In genomic region chr15:77060560-77060959, GRCh38 we compare ENCODE assay signal across 12 cellular contexts. TPM values are rescaled to one million over a fixed set of nuclear protein-coding genes. Genes with fewer than 3 reads are reported as not detected.
DNase-seq lines count a peak whose midpoint lies in the region; ATAC-seq, FAIRE-seq and TF ChIP-seq lines count a peak whose summit lies in the region.
"Had no signal": no experiment of that assay in that cellular context is flagged by ENCODE, and none has a peak within 500 bp of the region (broad histone marks: within the 10 kb centered on the region; RNA-seq: fewer than 3 reads in every experiment).

No MANE protein-coding gene starts in this region.

- H3K36me3 ChIP-seq in KMS-11 (ENCODE audit: insufficient read depth) (no peaks in the 10 kb centered on the region), brain microvascular endothelial cell (replicated peaks) (no peaks in the 10 kb centered on the region)
- no peaks in the 10 kb centered on the region for H3K36me3 ChIP-seq in CD4-positive, alpha-beta memory T cell (ENCODE audit: insufficient read depth, low read length)

- H3K27ac Mint-ChIP-seq in T-helper 2 cell treated with Interferon-gamma antibody and Interleukin-4, amounts not matched to agents 5 μg/mL and 100 μg/mL, for 36 hours, result no peak overlapping the region
- H3K27ac Mint-ChIP-seq in CD4-positive, alpha-beta memory T cell, result no peak overlapping the region

- peak overlapping the region; percentile 60 for H3K9ac ChIP-seq in KMS-11

- H3K36me3 Mint-ChIP-seq in T-helper 2 cell treated with Interferon-gamma antibody and Interleukin-4, amounts not matched to agents 5 μg/mL and 100 μg/mL, for 36 hours (ENCODE audit: low read depth), result no peaks in the 10 kb centered on the region
- no peaks in the 10 kb centered on the region for H3K36me3 Mint-ChIP-seq in CD4-positive, alpha-beta memory T cell

- intact Hi-C loops in right cardiac atrium (cut with DNase I), result no loop called here
- intact Hi-C loops in CD4-positive, alpha-beta memory T cell (cut with micrococcal nuclease), result no loop called here

- no peaks in the 10 kb centered on the region for H4K20me1 ChIP-seq in KMS-11 (ENCODE audit: insufficient read depth)

- no peak for FAIRE-seq in GM12892 (lab: Jason Lieb, UNC)
- FAIRE-seq: kidney had no signal

- H3K27ac ChIP-seq in KMS-11 (peak overlapping the region; percentile 90), brain microvascular endothelial cell (no peak overlapping the region), right cardiac atrium (ENCODE audit: low read length) (no peak overlapping the region)
- H3K27ac ChIP-seq in CD4-positive, alpha-beta memory T cell (ENCODE audit: low read depth, low read length), result no peak overlapping the region

- TF ChIP-seq CTCF in KMS-11 (conservative IDR thresholded peaks at IDR 0.05; ENCODE audit: low read depth, low read length) (no peak), brain microvascular endothelial cell (IDR thresholded peaks at IDR 0.05; ENCODE audit: low read depth, low read length, missing control alignments) (no peak)

- peaks cover 17% of the 10 kb centered on the region for H3K4me1 Mint-ChIP-seq in T-helper 2 cell treated with Interferon-gamma antibody and Interleukin-4, amounts not matched to agents 5 μg/mL and 100 μg/mL, for 36 hours (ENCODE audit: low read depth)
- peaks cover 0 to 9% (median 5%) of the 10 kb centered on the region in 4 donors for H3K4me1 Mint-ChIP-seq in CD4-positive, alpha-beta memory T cell

- H3K4me3 ChIP-seq in KMS-11 (IDR thresholded peaks at IDR 0.05; ENCODE audit: insufficient read depth, low read depth, low read length) (no peak overlapping the region), brain microvascular endothelial cell (ENCODE audit: low read depth, low read length) (no peak overlapping the region), right cardiac atrium (ENCODE audit: low read length) (no peak overlapping the region)
- H3K4me3 ChIP-seq in CD4-positive, alpha-beta memory T cell (ENCODE audit: low read length in 2 of 2), result no peak overlapping the region

- H2AFZ ChIP-seq in KMS-11 (ENCODE audit: low read depth), result no peak overlapping the region

- TF ChIP-seq POLR2A in GM12892 (IDR thresholded peaks at IDR 0.05; ENCODE audit: low read depth, low read length), result no peak

- H3K9me3 ChIP-seq in right cardiac atrium (ENCODE audit: control insufficient read depth, low read length), result no peaks in the 10 kb centered on the region
- H3K9me3 ChIP-seq in CD4-positive, alpha-beta memory T cell (ENCODE audit: control insufficient read depth in 1 of 2, low read length in 2 of 2), result no peaks in the 10 kb centered on the region

- no peaks in the 10 kb centered on the region for H3K27me3 Mint-ChIP-seq in T-helper 2 cell treated with Interferon-gamma antibody and Interleukin-4, amounts not matched to agents 5 μg/mL and 100 μg/mL, for 36 hours (ENCODE audit: low read depth)
- H3K27me3 Mint-ChIP-seq in CD4-positive, alpha-beta memory T cell, result no peaks in the 10 kb centered on the region

- H3K79me2 ChIP-seq in KMS-11 (ENCODE audit: insufficient read depth, low read depth), result peaks cover 97% of the 10 kb centered on the region

- H3K4me1 ChIP-seq in KMS-11 (ENCODE audit: low read depth, poor library complexity, severe bottlenecking) (peaks cover 90% of the 10 kb centered on the region), right cardiac atrium (ENCODE audit: control insufficient read depth, insufficient read depth, low read length) (peaks cover 11% of the 10 kb centered on the region)
- H3K4me1 ChIP-seq in CD4-positive, alpha-beta memory T cell (ENCODE audit: insufficient read depth, low read length), result no peaks in the 10 kb centered on the region

- ATAC-seq in right cardiac atrium, result peak; percentile 82 to 86

- peak overlapping the region; percentile 85 for H3K4me2 ChIP-seq in KMS-11

- CTCF ChIA-PET in CD4-positive, alpha-beta memory T cell (lab: Charles Lee; ENCODE audit: partially characterized antibody), result interaction anchor here (1.1 kb wide), 1 partner anchor 87 kb away, joined by 3 read pairs; no protein-coding TSS in a partner anchor

- POLR2A ChIA-PET in CD4-positive, alpha-beta memory T cell (lab: Charles Lee; ENCODE audit: partially characterized antibody), result interaction anchor here (0.8 to 4.5 kb wide), 4 partner anchors 10 to 64 kb away, joined by 3 to 14 read pairs (median 4); no protein-coding TSS in a partner anchor

- H3K27me3 ChIP-seq in KMS-11 (ENCODE audit: insufficient read depth, low read depth) (no peaks in the 10 kb centered on the region), brain microvascular endothelial cell (replicated peaks) (no peaks in the 10 kb centered on the region), right cardiac atrium (ENCODE audit: control insufficient read depth, insufficient read depth) (no peaks in the 10 kb centered on the region)
- no peaks in the 10 kb centered on the region for H3K27me3 ChIP-seq in CD4-positive, alpha-beta memory T cell (ENCODE audit: insufficient read depth, low read length)

- DNase-seq in brain microvascular endothelial cell (peak; percentile 14), right cardiac atrium (peak in 2 of 3 donors; percentile 53 to 57), superior temporal gyrus (ENCODE audit: extremely low spot score) (peak; percentile 76), NCI-H2081 treated with DMSO at 0.1 percent for 48 hours (lab: John Stamatoyannopoulos, UW) (no peak), GM12892 (ENCODE audit: insufficient read length) (no peak)
- no peak for DNase-seq in T-helper 2 cell treated with Interferon-gamma antibody and Interleukin-4, amounts not matched to agents 5 μg/mL and 100 μg/mL, for 36 hours (ENCODE audit: low spot score)
- no peak for DNase-seq in CD4-positive, alpha-beta memory T cell
- DNase-seq: activated CD4-positive, alpha-beta T cell treated with anti-CD3 and anti-CD28 coated beads for 1 hour; activated gamma-delta T cell treated with Interleukin-2 at 50 U/mL for 16 hours; kidney; NCI-H1417 had no signal

- H3K9me3 Mint-ChIP-seq in T-helper 2 cell treated with Interferon-gamma antibody and Interleukin-4, amounts not matched to agents 5 μg/mL and 100 μg/mL, for 36 hours, result no peaks in the 10 kb centered on the region
- no peaks in the 10 kb centered on the region for H3K9me3 Mint-ChIP-seq in CD4-positive, alpha-beta memory T cell

- in situ Hi-C loops in brain microvascular endothelial cell (cut with HindIII; ENCODE audit: low pct_ligation_motif_present, low sequenced_read_pairs), result no loop called here

- H3K4me3 Mint-ChIP-seq in T-helper 2 cell treated with Interferon-gamma antibody and Interleukin-4, amounts not matched to agents 5 μg/mL and 100 μg/mL, for 36 hours, result no peak overlapping the region
- H3K4me3 Mint-ChIP-seq in CD4-positive, alpha-beta memory T cell, result no peak overlapping the region

RNA-seq across cellular contexts. Expression of gene TSPAN3, which starts 10.3 kb away (rescaled TPM):
- total RNA-seq in right cardiac atrium, result 100 to 1,000 TPM; 124 to 135 (median 127) TPM
- 129 TPM for polyA plus RNA-seq in right cardiac atrium
- total RNA-seq in CD4-positive, alpha-beta memory T cell, result 10 to 100 TPM; 13.3 to 14.3 TPM
- 10 to 100 TPM; 35.7 to 35.9 TPM for polyA plus RNA-seq in CD4-positive, alpha-beta memory T cell
- polyA plus RNA-seq in GM12892 (2012; ENCODE audit: missing spikeins), result 42.1 TPM

Comparison
In these comparisons a context has a peak if more than half of its experiments do, and no peak if none do; other contexts are left out.
1. DNase-seq: peak in brain microvascular endothelial cell (single experiment), right cardiac atrium (2 of 3) and superior temporal gyrus (single experiment); none in T-helper 2 cell treated with Interferon-gamma antibody and Interleukin-4, amounts not matched to agents 5 μg/mL and 100 μg/mL, for 36 hours (single experiment), NCI-H2081 treated with DMSO at 0.1 percent for 48 hours (single experiment), CD4-positive, alpha-beta memory T cell (0 of 5) and GM12892 (single experiment).
2. RNA of gene TSPAN3, which starts 10.3 kb away (total RNA-seq): 124 to 135 TPM in right cardiac atrium; 13.3 to 14.3 TPM in CD4-positive, alpha-beta memory T cell; every median in the first group is over 4 times any median in the second.